In genomic region chr6:101800598-101800997, GRCh38 we compare ENCODE assay signal across 1 cellular context.
TF ChIP-seq lines count a peak whose summit lies in the region.

No MANE protein-coding gene starts in this region.

TF ChIP-seq in liver, 16 proteins besides CTCF, POLR2A, EP300 and RAD21 (continued from another document):
- TF ChIP-seq HNF4A (conservative IDR thresholded peaks at IDR 0.05) (peak; percentile 24 to 30), NR2F2 (IDR thresholded peaks at IDR 0.05) (no peak), GABPA (IDR thresholded peaks at IDR 0.05 in 1 of 2, conservative IDR thresholded peaks at IDR 0.05 in 1 of 2) (no peak)
TF ChIP-seq in liver: peak in this region for 3.
